Comparison of ENCODE assay signal across 20 cellular contexts in genomic region chr22:43401661-43402060, GRCh38. TPM values are rescaled to one million over a fixed set of nuclear protein-coding genes. Genes with fewer than 3 reads are reported as not detected.
DNase-seq lines count a peak whose midpoint lies in the region; ATAC-seq and TF ChIP-seq lines count a peak whose summit lies in the region.
"Had no signal": no experiment of that assay in that cellular context is flagged by ENCODE, and none has a peak within 500 bp of the region (broad histone marks: within the 10 kb centered on the region; RNA-seq: fewer than 3 reads in every experiment).

No MANE protein-coding gene starts in this region.

- H3K23ac ChIP-seq in neuronal stem cell (ENCODE audit: low read depth, low read length, poor library complexity): no peak overlapping the region

- H2AK5ac ChIP-seq in neuronal stem cell (ENCODE audit: low read depth, low read length): peak overlapping the region; percentile 53

- H3K4me1 ChIP-seq in neuronal stem cell (ENCODE audit: control insufficient read depth in 2 of 2, insufficient read depth in 1 of 2, low read depth in 1 of 2, low read length in 2 of 2) (peaks cover 0 to 3% of the 10 kb centered on the region in 2 donors), Karpas-422 (ENCODE audit: low read length) (no peaks in the 10 kb centered on the region)
- H3K4me1 ChIP-seq: A549, Caco-2 had no signal

- peaks cover 0 to 7% (median 2%) of the 10 kb centered on the region in 7 donors for H3K9me3 Mint-ChIP-seq in CD14-positive monocyte
- no peaks in the 10 kb centered on the region for H3K9me3 Mint-ChIP-seq in chondrocyte (ENCODE audit: low read depth)
- H3K9me3 Mint-ChIP-seq: CD8-positive, alpha-beta T cell; GM23338; H9 had no signal

- H3K4me2 ChIP-seq in neuronal stem cell (ENCODE audit: insufficient read depth, low read length, poor library complexity, severe bottlenecking) (no peak overlapping the region), Karpas-422 (ENCODE audit: low read depth, low read length, poor library complexity, severe bottlenecking) (no peak overlapping the region)
- H3K4me2 ChIP-seq: A549, GM23338 had no signal

- WGBS in neuronal stem cell (ENCODE audit: extremely low coverage in 2 of 2, insufficient read length in 2 of 2, insufficient replicate concordance in 1 of 2), 2 donors: no CpG with 5 or more reads among the region's 3 CpGs

- TF ChIP-seq CTCF in CD14-positive monocyte (IDR thresholded peaks at IDR 0.05) (no peak), chondrocyte (IDR thresholded peaks at IDR 0.05) (no peak)

- H3K14ac ChIP-seq in neuronal stem cell (ENCODE audit: low read length): no peak overlapping the region

- no peak for ATAC-seq in GM21576 (IDR thresholded peaks at IDR 0.05; ENCODE audit: unreplicated experiment)
- no peak for ATAC-seq in GM19455 (IDR thresholded peaks at IDR 0.05; ENCODE audit: unreplicated experiment)
- ATAC-seq: A549; CD8-positive, alpha-beta T cell; GM23338; HCT116 had no signal

- H3K79me2 ChIP-seq in Karpas-422 (ENCODE audit: low read length): no peaks in the 10 kb centered on the region

- peak overlapping the region; percentile 5 for H2BK15ac ChIP-seq in neuronal stem cell (ENCODE audit: low read length)

- H3K4ac ChIP-seq in neuronal stem cell (ENCODE audit: low read length): no peak overlapping the region

- H3K9me2 ChIP-seq in Karpas-422 (replicated peaks; ENCODE audit: insufficient read depth, low read length): no peaks in the 10 kb centered on the region

- H3K9ac ChIP-seq in neuronal stem cell (ENCODE audit: low read depth, low read length, poor library complexity) (no peak overlapping the region), Karpas-422 (ENCODE audit: low read length) (no peak overlapping the region)

- intact Hi-C loops in CD14-positive monocyte (cut with micrococcal nuclease): no loop called here

- peaks cover 4 to 21% (median 6%) of the 10 kb centered on the region in 3 donors for H3K27me3 Mint-ChIP-seq in CD14-positive monocyte (ENCODE audit: low read depth in 3 of 3)
- H3K27me3 Mint-ChIP-seq in chondrocyte (ENCODE audit: low read depth): peaks cover 51% of the 10 kb centered on the region

- H3K27me3 ChIP-seq in neuronal stem cell (ENCODE audit: control insufficient read depth in 3 of 3, insufficient read depth in 3 of 3, low read depth in 1 of 3, low read length in 3 of 3): peaks cover 0 to 34% (median 0%) of the 10 kb centered on the region in 3 experiments
- no peaks in the 10 kb centered on the region for H3K27me3 ChIP-seq in Karpas-422 (ENCODE audit: low read length)

- H2BK120ac ChIP-seq in neuronal stem cell (ENCODE audit: low read depth, low read length): no peak overlapping the region

- no peak overlapping the region for H4K91ac ChIP-seq in neuronal stem cell (ENCODE audit: low read depth, low read length, poor library complexity)

- H3K79me1 ChIP-seq in neuronal stem cell (ENCODE audit: low read depth, low read length): no peaks in the 10 kb centered on the region

- peak overlapping the region; percentile 39 for H3K18ac ChIP-seq in neuronal stem cell (ENCODE audit: low read length)

- H3K4me3 ChIP-seq in neuronal stem cell (ENCODE audit: low read length in 2 of 2): no peak overlapping the region
- no peak overlapping the region for H3K4me3 ChIP-seq in Karpas-422 (ENCODE audit: low read length)
- H3K4me3 ChIP-seq: A549, GM23338 had no signal

- H3K9me3 ChIP-seq in neuronal stem cell (replicated peaks in 1 of 2; ENCODE audit: control insufficient read depth in 2 of 2, insufficient read depth in 1 of 2, low read depth in 1 of 2, low read length in 2 of 2): no peaks in the 10 kb centered on the region
- H3K9me3 ChIP-seq in Karpas-422 (ENCODE audit: low read length): no peaks in the 10 kb centered on the region
- H3K9me3 ChIP-seq: A549, Caco-2 had no signal

- H3K36me3 ChIP-seq in neuronal stem cell (replicated peaks in 1 of 2; ENCODE audit: control insufficient read depth in 2 of 2, insufficient read depth in 2 of 2, low read length in 2 of 2) (no peaks in the 10 kb centered on the region), Karpas-422 (ENCODE audit: insufficient read depth, low read length) (no peaks in the 10 kb centered on the region)

- no peaks in the 10 kb centered on the region for H4K20me1 ChIP-seq in Karpas-422 (ENCODE audit: insufficient read depth, low read depth, low read length)

- peak; percentile 7 for DNase-seq in CD14-positive monocyte (ENCODE audit: low spot score)
- peak; percentile 56 for DNase-seq in chondrocyte (ENCODE audit: low spot score)
- no peak for DNase-seq in neuronal stem cell (ENCODE audit: low spot score)
- no peak for DNase-seq in Karpas-422
- DNase-seq: 8988T; ACHN; C1 segment of cervical spinal cord; Caco-2; CD4-positive, CD25-positive, alpha-beta regulatory T cell; CD8-positive, alpha-beta T cell; DMS153; DND-41; H9 had no signal

- H2AFZ ChIP-seq in neuronal stem cell (ENCODE audit: low read length) (no peak overlapping the region), Karpas-422 (ENCODE audit: low read length) (no peak overlapping the region)
- H2AFZ ChIP-seq: GM23338 had no signal

- H2BK5ac ChIP-seq in neuronal stem cell (ENCODE audit: low read length): no peak overlapping the region

- no peak overlapping the region for H3K4me3 Mint-ChIP-seq in CD14-positive monocyte
- no peak overlapping the region for H3K4me3 Mint-ChIP-seq in chondrocyte (ENCODE audit: unreplicated experiment)
- H3K4me3 Mint-ChIP-seq: CD4-positive, CD25-positive, alpha-beta regulatory T cell; CD8-positive, alpha-beta T cell; GM23338; H9 had no signal

- H3K4me1 Mint-ChIP-seq in CD14-positive monocyte (no peaks in the 10 kb centered on the region), chondrocyte (ENCODE audit: low read depth) (no peaks in the 10 kb centered on the region)
- H3K4me1 Mint-ChIP-seq: CD4-positive, CD25-positive, alpha-beta regulatory T cell had no signal

- H4K8ac ChIP-seq in neuronal stem cell (ENCODE audit: low read depth, low read length): no peak overlapping the region

- no peak overlapping the region for H3K27ac Mint-ChIP-seq in CD14-positive monocyte
- no peak overlapping the region for H3K27ac Mint-ChIP-seq in chondrocyte (ENCODE audit: unreplicated experiment)
- H3K27ac Mint-ChIP-seq: CD4-positive, CD25-positive, alpha-beta regulatory T cell; CD8-positive, alpha-beta T cell; GM23338; H9 had no signal

- H3K27ac ChIP-seq in neuronal stem cell (replicated peaks; ENCODE audit: low read length): no peak overlapping the region
- H3K27ac ChIP-seq in Karpas-422 (ENCODE audit: low read length): no peak overlapping the region
- H3K27ac ChIP-seq: A549 had no signal

- H2BK12ac ChIP-seq in neuronal stem cell (ENCODE audit: low read length): no peak overlapping the region

- H3K36me3 Mint-ChIP-seq in CD14-positive monocyte: no peaks in the 10 kb centered on the region
- no peaks in the 10 kb centered on the region for H3K36me3 Mint-ChIP-seq in chondrocyte (ENCODE audit: low read depth)
- H3K36me3 Mint-ChIP-seq: CD4-positive, CD25-positive, alpha-beta regulatory T cell; CD8-positive, alpha-beta T cell had no signal

RNA-seq across cellular contexts. Expression of gene MPPED1, which starts 10.2 kb away (rescaled TPM):
- not detected for polyA plus RNA-seq in CD14-positive monocyte
- not detected in 3 replicates for total RNA-seq in chondrocyte
- 37.3 TPM for polyA plus RNA-seq in neuronal stem cell (2013, experiment 1 of 2)
- 37.4 TPM for polyA plus RNA-seq in neuronal stem cell (2013, experiment 2 of 2)
- total RNA-seq in Karpas-422 (2014; rRNA removed; shearing (Covaris generic); ENCODE audit: low replicate concordance): 0.15 TPM in 1 of 2 replicates, not detected in the other
- total RNA-seq: Caco-2; CD4-positive, CD25-positive, alpha-beta regulatory T cell; CD8-positive, alpha-beta T cell; H4 had no signal
- polyA plus RNA-seq: A549; BJ; CD4-positive, CD25-positive, alpha-beta regulatory T cell; GM23338 had no signal

RNA-seq across cellular contexts. Expression of gene SCUBE1, which starts 58.5 kb away (rescaled TPM):
- polyA plus RNA-seq in CD14-positive monocyte: under 1 TPM; 0.20 to 0.26 TPM
- 0.07 to 3.2 TPM (median 2.7 TPM) in 3 replicates for total RNA-seq in chondrocyte
- polyA plus RNA-seq in neuronal stem cell (2013, experiment 1 of 2): 51.2 TPM
- 50.9 TPM for polyA plus RNA-seq in neuronal stem cell (2013, experiment 2 of 2)
- total RNA-seq in Karpas-422 (2014; rRNA removed; shearing (Covaris generic); ENCODE audit: low replicate concordance): not detected in 2 replicates
- total RNA-seq: Caco-2; CD8-positive, alpha-beta T cell had no signal
- polyA plus RNA-seq: BJ; CD4-positive, CD25-positive, alpha-beta regulatory T cell had no signal

Comparison
In these comparisons a context has a peak if more than half of its experiments do, and no peak if none do; other contexts are left out.
1. DNase-seq: peak in CD14-positive monocyte (single experiment) and chondrocyte (single experiment); none in neuronal stem cell (single experiment) and Karpas-422 (single experiment).